In genomic region chr2:233760043-233760442, GRCh38 we compare ENCODE assay signal across 27 cellular contexts. TPM values are rescaled to one million over a fixed set of nuclear protein-coding genes. Genes with fewer than 3 reads are reported as not detected.
"Had no signal": no experiment of that assay in that cellular context is flagged by ENCODE, and none has a peak within 500 bp of the region (broad histone marks: within the 10 kb centered on the region; RNA-seq: fewer than 3 reads in every experiment).

Gene UGT1A1, plus strand, starts transcription at chr2:233760270. Its CDS starts 18 bp downstream, at chr2:233760288.

- H3K4me3 ChIP-seq: dorsolateral prefrontal cortex, left ventricle myocardium inferior, mucosa of descending colon, upper lobe of left lung had no signal

- ATAC-seq: activated naive CD8-positive, alpha-beta T cell treated with anti-CD3 and anti-CD28 coated beads, Interleukin-2, amount 50 U/mL, for 24 hours; foreskin keratinocyte; mucosa of descending colon; naive thymus-derived CD8-positive, alpha-beta T cell; sciatic nerve; stimulated activated memory B cell treated with anti-CD40 and anti-IgM and Interleukin-4, amounts not matched to agents 10 μg/mL and 1 μg/mL and 100 μg/mL, for 72 hours had no signal

- H3K27ac Mint-ChIP-seq: activated CD4-positive, alpha-beta memory T cell treated with anti-CD3 and anti-CD28 coated beads, Interleukin-2, amount 10 ng/mL, durations not matched to agents 7 days and 5 days; activated naive CD4-positive, alpha-beta T cell treated with anti-CD3 and anti-CD28 coated beads for 36 hours; activated naive CD8-positive, alpha-beta T cell treated with anti-CD3 and anti-CD28 coated beads, Interleukin-2, amount 50 U/mL, for 24 hours; activated T-cell treated with anti-CD3 and anti-CD28 coated beads, Interleukin-2, amount 50 U/mL, for 24 hours; activated T-helper 2 cell treated with anti-CD3 and anti-CD28 coated beads, Interferon-gamma antibody, Interleukin-2, Interleukin-4, amounts not matched to agents 10 μg/mL and 5 μg/mL and 100 μg/mL, durations not matched to agents 14 hours and 24 hours and 36 hours; memory B cell; naive thymus-derived CD8-positive, alpha-beta T cell; stimulated activated memory B cell treated with anti-CD40 and anti-IgM and Interleukin-4, amounts not matched to agents 10 μg/mL and 1 μg/mL and 100 μg/mL, for 72 hours had no signal

- H3K36me3 Mint-ChIP-seq: memory B cell; naive thymus-derived CD8-positive, alpha-beta T cell; stimulated activated memory B cell treated with anti-CD40 and anti-IgM and Interleukin-4, amounts not matched to agents 10 μg/mL and 1 μg/mL and 100 μg/mL, for 72 hours had no signal

- DNase-seq: activated CD4-positive, alpha-beta memory T cell treated with anti-CD3 and anti-CD28 coated beads, Interleukin-2, amount 10 ng/mL, durations not matched to agents 7 days and 5 days; activated CD4-positive, alpha-beta T cell treated with anti-CD3 and anti-CD28 coated beads for 48 hours; activated CD4-positive, CD25-positive, alpha-beta regulatory T cell; activated naive CD4-positive, alpha-beta T cell treated with anti-CD3 and anti-CD28 coated beads for 36 hours; activated naive CD8-positive, alpha-beta T cell treated with anti-CD3 and anti-CD28 coated beads, Interleukin-2, amount 50 U/mL, for 24 hours; activated T-cell treated with anti-CD3 and anti-CD28 coated beads, Interleukin-2, amount 50 U/mL, for 24 hours; brain microvascular endothelial cell; central memory CD4-positive, alpha-beta T cell; dorsolateral prefrontal cortex; kidney; left ventricle myocardium inferior; mucosa of descending colon; naive thymus-derived CD8-positive, alpha-beta T cell; stimulated activated CD4-positive, alpha-beta T cell treated with anti-CD3 and anti-CD28 coated beads, Interleukin-4, amount 100 ng/mL, for 4 hours; T-helper 1 cell; T-helper 9 cell; testis had no signal

- FAIRE-seq: colon, kidney had no signal

- H3K4me1 Mint-ChIP-seq: activated CD4-positive, alpha-beta memory T cell treated with anti-CD3 and anti-CD28 coated beads, Interleukin-2, amount 10 ng/mL, durations not matched to agents 7 days and 5 days; memory B cell; stimulated activated memory B cell treated with anti-CD40 and anti-IgM and Interleukin-4, amounts not matched to agents 10 μg/mL and 1 μg/mL and 100 μg/mL, for 72 hours had no signal

- H3K9ac ChIP-seq: parathyroid adenoma had no signal

- H3K9me3 Mint-ChIP-seq: activated CD4-positive, alpha-beta memory T cell treated with anti-CD3 and anti-CD28 coated beads, Interleukin-2, amount 10 ng/mL, durations not matched to agents 7 days and 5 days; activated naive CD4-positive, alpha-beta T cell treated with anti-CD3 and anti-CD28 coated beads for 36 hours; activated naive CD8-positive, alpha-beta T cell treated with anti-CD3 and anti-CD28 coated beads, Interleukin-2, amount 50 U/mL, for 24 hours; activated T-cell treated with anti-CD3 and anti-CD28 coated beads, Interleukin-2, amount 50 U/mL, for 24 hours; activated T-helper 2 cell treated with anti-CD3 and anti-CD28 coated beads, Interferon-gamma antibody, Interleukin-2, Interleukin-4, amounts not matched to agents 10 μg/mL and 5 μg/mL and 100 μg/mL, durations not matched to agents 14 hours and 24 hours and 36 hours; memory B cell; naive thymus-derived CD8-positive, alpha-beta T cell; stimulated activated memory B cell treated with anti-CD40 and anti-IgM and Interleukin-4, amounts not matched to agents 10 μg/mL and 1 μg/mL and 100 μg/mL, for 72 hours had no signal

- H3K4me1 ChIP-seq: left ventricle myocardium inferior, parathyroid adenoma, testis, upper lobe of left lung had no signal

- H3K36me3 ChIP-seq: brain microvascular endothelial cell, left ventricle myocardium inferior, upper lobe of left lung had no signal

- H2AFZ ChIP-seq: parathyroid adenoma had no signal

- H3K4me3 Mint-ChIP-seq: activated CD4-positive, alpha-beta memory T cell treated with anti-CD3 and anti-CD28 coated beads, Interleukin-2, amount 10 ng/mL, durations not matched to agents 7 days and 5 days; activated naive CD4-positive, alpha-beta T cell treated with anti-CD3 and anti-CD28 coated beads for 36 hours; activated naive CD8-positive, alpha-beta T cell treated with anti-CD3 and anti-CD28 coated beads, Interleukin-2, amount 50 U/mL, for 24 hours; activated T-cell treated with anti-CD3 and anti-CD28 coated beads, Interleukin-2, amount 50 U/mL, for 24 hours; memory B cell; naive thymus-derived CD8-positive, alpha-beta T cell; stimulated activated memory B cell treated with anti-CD40 and anti-IgM and Interleukin-4, amounts not matched to agents 10 μg/mL and 1 μg/mL and 100 μg/mL, for 72 hours had no signal

- H3K27me3 ChIP-seq: brain microvascular endothelial cell, foreskin keratinocyte, testis, upper lobe of left lung had no signal

- H3K27ac ChIP-seq: brain microvascular endothelial cell, dorsolateral prefrontal cortex, foreskin keratinocyte, left ventricle myocardium inferior, parathyroid adenoma, testis, upper lobe of left lung had no signal

- H3K9me3 ChIP-seq: left ventricle myocardium inferior, mucosa of descending colon, testis, upper lobe of left lung had no signal

RNA-seq across cellular contexts. Expression of gene UGT1A1, which starts in this region (rescaled TPM):
- total RNA-seq: activated CD4-positive, alpha-beta memory T cell treated with anti-CD3 and anti-CD28 coated beads, Interleukin-2, amount 10 ng/mL, durations not matched to agents 7 days and 5 days; activated naive CD4-positive, alpha-beta T cell treated with anti-CD3 and anti-CD28 coated beads for 36 hours; activated T-helper 2 cell treated with anti-CD3 and anti-CD28 coated beads, Interferon-gamma antibody, Interleukin-2, Interleukin-4, amounts not matched to agents 10 μg/mL and 5 μg/mL and 100 μg/mL, durations not matched to agents 14 hours and 24 hours and 36 hours; dorsolateral prefrontal cortex; epithelial cell of proximal tubule; fibroblast of lung; left ventricle myocardium inferior; naive thymus-derived CD8-positive, alpha-beta T cell; sciatic nerve had no signal
- polyA plus RNA-seq: fibroblast of lung; naive thymus-derived CD8-positive, alpha-beta T cell had no signal
